In the genomic region with DNA sequence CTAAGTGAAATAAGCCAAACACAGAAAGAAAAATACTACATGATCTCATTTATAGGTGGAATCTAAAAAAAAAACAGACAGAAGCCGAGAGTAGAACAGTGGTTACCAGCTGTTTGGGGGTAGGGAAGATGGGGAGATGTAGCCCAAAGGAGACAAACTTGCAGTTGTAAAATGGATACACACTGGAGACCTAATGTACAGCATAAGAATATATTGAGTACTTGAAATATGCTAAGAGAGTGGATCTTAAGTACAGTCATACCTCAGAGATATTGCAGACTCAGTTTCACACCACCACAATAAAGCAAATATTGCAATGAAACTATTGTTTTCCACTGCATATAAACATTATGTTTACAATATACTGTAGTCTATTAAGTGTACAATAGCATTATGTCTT, we compare ENCODE assay signal across 5 cellular contexts.
"Had no signal": no experiment of that assay in that cellular context is flagged by ENCODE, and none has a peak within 500 bp of the region (broad histone marks: within the 10 kb centered on the region; RNA-seq: fewer than 3 reads in every experiment).

No MANE protein-coding gene starts in this region.

- H3K4me3 Mint-ChIP-seq: GM23338, H9 had no signal

- ATAC-seq: GM23338 had no signal

- H3K4me1 Mint-ChIP-seq: GM23338, H9 had no signal

- H3K27ac Mint-ChIP-seq: GM23338, H9 had no signal

- H3K4me2 ChIP-seq: GM23338 had no signal

- H2AFZ ChIP-seq: GM23338 had no signal

- H3K4me3 ChIP-seq: GM23338 had no signal

- DNase-seq: H9, HCEC 1CT, IMR-90, KBM-7 had no signal
